In genomic region chr15:82646250-82647044, GRCh38 we compare ENCODE assay signal across 9 cellular contexts. TPM values are rescaled to one million over a fixed set of nuclear protein-coding genes. Genes with fewer than 3 reads are reported as not detected.
A peak's percentile ranks its signal among the peaks of the same experiment; 100 is the strongest.
DNase-seq lines count a peak whose midpoint lies in the region; ATAC-seq lines count a peak whose summit lies in the region.
"Had no signal": no experiment of that assay in that cellular context is flagged by ENCODE, and none has a peak within 500 bp of the region (broad histone marks: within the 10 kb centered on the region; RNA-seq: fewer than 3 reads in every experiment).

No MANE protein-coding gene starts in this region.

- peak overlapping the region; percentile 57 for H3K4me3 Mint-ChIP-seq in activated CD4-positive, alpha-beta T cell treated with anti-CD3 and anti-CD28 coated beads, Interleukin-2, amount 10 ng/mL, durations not matched to agents 7 days and 5 days

- POLR2A ChIA-PET in activated CD4-positive, alpha-beta T cell treated with anti-CD3 and anti-CD28 coated beads, Interleukin-2, amount 10 ng/mL, durations not matched to agents 7 days and 5 days (lab: Charles Lee) = no interaction called here

- ATAC-seq in HG03196 (IDR thresholded peaks at IDR 0.05; ENCODE audit: unreplicated experiment) (no peak), HG03139 (IDR thresholded peaks at IDR 0.05; ENCODE audit: unreplicated experiment) (no peak), HG02798 (IDR thresholded peaks at IDR 0.05; ENCODE audit: poor library complexity, unreplicated experiment) (no peak)

- peak overlapping the region; percentile 73 for H3K27ac ChIP-seq in temporal lobe (ENCODE audit: low read depth, low read length)

- H3K27ac Mint-ChIP-seq in activated CD4-positive, alpha-beta T cell treated with anti-CD3 and anti-CD28 coated beads, Interleukin-2, amount 10 ng/mL, durations not matched to agents 7 days and 5 days = peak overlapping the region; percentile 64

- no peaks in the 10 kb centered on the region for H3K9me3 Mint-ChIP-seq in activated CD4-positive, alpha-beta T cell treated with anti-CD3 and anti-CD28 coated beads, Interleukin-2, amount 10 ng/mL, durations not matched to agents 7 days and 5 days

- peaks cover 2% of the 10 kb centered on the region for H3K36me3 Mint-ChIP-seq in activated CD4-positive, alpha-beta T cell treated with anti-CD3 and anti-CD28 coated beads, Interleukin-2, amount 10 ng/mL, durations not matched to agents 7 days and 5 days (ENCODE audit: low read depth)

- peaks cover 60% of the 10 kb centered on the region for H3K27me3 Mint-ChIP-seq in activated CD4-positive, alpha-beta T cell treated with anti-CD3 and anti-CD28 coated beads, Interleukin-2, amount 10 ng/mL, durations not matched to agents 7 days and 5 days

- peaks cover 3% of the 10 kb centered on the region for H3K4me1 Mint-ChIP-seq in activated CD4-positive, alpha-beta T cell treated with anti-CD3 and anti-CD28 coated beads, Interleukin-2, amount 10 ng/mL, durations not matched to agents 7 days and 5 days

- no peak for DNase-seq in activated CD4-positive, alpha-beta T cell treated with anti-CD3 and anti-CD28 coated beads, Interleukin-2, amount 10 ng/mL, durations not matched to agents 7 days and 5 days
- DNase-seq in activated CD4-positive, alpha-beta T cell treated with anti-CD3 and anti-CD28 coated beads, Interleukin-2, amount 50 U/mL, for 1 hour = no peak
- peak; percentile 28 to 35 for DNase-seq in activated T-cell treated with anti-CD3 and anti-CD28 coated beads, Interleukin-2, amount 50 U/mL, for 48 hours
- peak; percentile 74 for DNase-seq in iPS-NIHi11 (ENCODE audit: low spot score)
- DNase-seq: NCI-H1694 had no signal

- CTCF ChIA-PET in activated CD4-positive, alpha-beta T cell treated with anti-CD3 and anti-CD28 coated beads, Interleukin-2, amount 10 ng/mL, durations not matched to agents 7 days and 5 days (lab: Charles Lee) = no interaction called here

RNA-seq across cellular contexts. Expression of gene CPEB1, which starts 0.7 kb away (rescaled TPM):
- not detected for total RNA-seq in activated CD4-positive, alpha-beta T cell treated with anti-CD3 and anti-CD28 coated beads, Interleukin-2, amount 10 ng/mL, durations not matched to agents 7 days and 5 days
- 2.5 TPM for total RNA-seq in temporal lobe

Comparison
In these comparisons a context has a peak if more than half of its experiments do, and no peak if none do; other contexts are left out.
1. DNase-seq: peak in activated T-cell treated with anti-CD3 and anti-CD28 coated beads, Interleukin-2, amount 50 U/mL, for 48 hours (2 of 2) and iPS-NIHi11 (single experiment); none in activated CD4-positive, alpha-beta T cell treated with anti-CD3 and anti-CD28 coated beads, Interleukin-2, amount 10 ng/mL, durations not matched to agents 7 days and 5 days (single experiment) and activated CD4-positive, alpha-beta T cell treated with anti-CD3 and anti-CD28 coated beads, Interleukin-2, amount 50 U/mL, for 1 hour (single experiment).